In the genomic region with DNA sequence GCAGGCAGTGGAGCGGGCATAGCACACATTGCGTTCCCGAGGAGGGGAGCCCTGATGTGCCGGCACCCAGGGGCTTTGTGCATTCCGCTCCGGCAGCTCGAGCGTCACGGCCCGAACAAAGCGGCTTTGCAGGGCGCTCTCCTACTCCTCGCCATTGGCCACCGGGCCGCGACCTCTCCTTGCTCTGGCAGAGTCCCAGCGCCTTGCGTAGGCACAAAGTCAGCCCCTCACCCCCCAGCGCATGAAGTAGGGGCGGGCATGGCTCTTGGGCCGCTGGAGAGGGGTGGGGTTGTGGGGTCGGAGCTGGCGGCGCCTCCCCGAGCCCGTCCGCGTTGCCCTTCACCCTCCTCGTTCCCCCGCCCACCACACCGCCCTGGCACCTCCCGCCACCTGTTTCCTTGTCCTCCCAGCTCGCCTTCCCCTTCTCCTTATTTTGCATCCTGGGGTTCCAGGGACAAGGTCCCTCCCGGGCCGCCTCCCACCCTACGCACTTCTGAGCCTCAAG, we compare ENCODE assay signal across 8 cellular contexts. TPM values are rescaled to one million over a fixed set of nuclear protein-coding genes. Genes with fewer than 3 reads are reported as not detected.
A peak's percentile ranks its signal among the peaks of the same experiment; 100 is the strongest.
DNase-seq lines count a peak whose midpoint lies in the region; ATAC-seq and TF ChIP-seq lines count a peak whose summit lies in the region.

No MANE protein-coding gene starts in this region.

- DNase-seq in Daoy (ENCODE audit: low read depth) (peak; percentile 23), M059J (ENCODE audit: low read depth) (peak; percentile 34), epithelial cell of proximal tubule (ENCODE audit: low read depth) (no peak), mucosa of gallbladder (ENCODE audit: low spot score) (peak; percentile 43), substantia nigra (lab: John Stamatoyannopoulos, UW) (peak in 35 of 49 donors; percentile 27 to 81 (median 64))
- peak; percentile 35 for DNase-seq in activated CD8-positive, alpha-beta memory T cell treated with anti-CD3 and anti-CD28 coated beads, Interleukin-2, amount 50 U/mL, for 4 hours

- TF ChIP-seq CTCF in epithelial cell of proximal tubule (conservative IDR thresholded peaks at IDR 0.05; ENCODE audit: low read depth, low read length): no peak

- peak overlapping the region; percentile 71 for H3K4me3 ChIP-seq in epithelial cell of proximal tubule (ENCODE audit: low read depth, low read length)

- H3K27ac ChIP-seq in substantia nigra (ENCODE audit: low read depth, low read length, poor library complexity, severe bottlenecking): peak overlapping the region; percentile 99

- ATAC-seq in HG02970 (IDR thresholded peaks at IDR 0.05; ENCODE audit: low FRiP score, unreplicated experiment) (no peak), HG02884 (IDR thresholded peaks at IDR 0.05; ENCODE audit: unreplicated experiment) (no peak)

RNA-seq across cellular contexts. Expression of a gene that starts 0.8 kb away (rescaled TPM):
- total RNA-seq in Daoy (2014; rRNA removed; shearing (Covaris generic)): 1.3 and 1.7 TPM in 2 replicates
- 10.0 and 18.1 TPM in 2 replicates for total RNA-seq in M059J (2014; rRNA removed; shearing (Covaris generic))
- total RNA-seq in epithelial cell of proximal tubule (3.3 and 18.5 TPM in 2 replicates), mucosa of gallbladder (51.3 TPM)
